In genomic region chr4:154630307-154630706, GRCh38 we compare ENCODE assay signal across 4 cellular contexts. TPM values are rescaled to one million over a fixed set of nuclear protein-coding genes. Genes with fewer than 3 reads are reported as not detected.
"Had no signal": no experiment of that assay in that cellular context is flagged by ENCODE, and none has a peak within 500 bp of the region (broad histone marks: within the 10 kb centered on the region; RNA-seq: fewer than 3 reads in every experiment).

No MANE protein-coding gene starts in this region.

- H3K4me3 ChIP-seq: GM12878 had no signal

- ATAC-seq: GM12878 had no signal

- DNase-seq: GDM1, GF-D8 had no signal

RNA-seq across cellular contexts. Expression of gene FGG, which starts 17.9 kb away (rescaled TPM):
- total RNA-seq: G401 had no signal
- polyA plus RNA-seq: GM12878 had no signal

RNA-seq across cellular contexts. Expression of gene FGA, which starts 39.8 kb away (rescaled TPM):
- total RNA-seq: G401 had no signal
- polyA plus RNA-seq: GM12878 had no signal
